In the genomic region with DNA sequence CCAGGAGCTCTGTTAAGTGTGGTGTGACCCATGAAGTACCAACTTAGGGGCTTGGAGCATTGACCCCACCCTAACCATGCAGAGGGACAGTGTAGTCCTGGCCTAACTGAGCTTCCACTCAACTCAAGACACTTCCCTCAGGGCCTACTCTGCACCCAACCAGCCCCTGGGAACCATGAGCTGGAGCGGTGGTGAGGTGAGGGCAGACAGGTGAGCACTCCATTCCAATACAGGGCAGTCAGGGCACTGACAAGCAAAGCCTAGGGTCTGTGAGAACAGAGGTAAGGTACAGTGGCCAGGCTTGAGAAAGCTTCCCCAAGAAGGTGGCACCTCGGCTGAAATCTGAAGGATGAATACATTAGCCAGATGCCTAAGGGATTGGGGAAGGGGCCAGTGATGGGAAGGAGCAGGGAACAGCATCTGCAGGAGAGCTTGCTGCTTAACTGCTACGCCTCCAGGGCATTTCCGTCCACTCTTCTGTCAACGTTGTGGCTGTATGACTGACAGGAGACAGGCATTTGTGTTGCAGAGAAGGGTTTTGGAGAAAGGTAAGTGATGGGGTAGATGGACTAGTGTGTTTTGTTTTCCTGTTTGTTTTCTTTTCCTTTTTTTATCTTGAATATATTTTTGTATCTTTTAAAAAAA, we compare ENCODE assay signal across 13 cellular contexts.
A peak's percentile ranks its signal among the peaks of the same experiment; 100 is the strongest.
DNase-seq lines count a peak whose midpoint lies in the region; ATAC-seq and TF ChIP-seq lines count a peak whose summit lies in the region.
"Had no signal": no experiment of that assay in that cellular context is flagged by ENCODE, and none has a peak within 500 bp of the region (broad histone marks: within the 10 kb centered on the region; RNA-seq: fewer than 3 reads in every experiment).

No MANE protein-coding gene starts in this region.

- H3K4me1 Mint-ChIP-seq in stimulated activated naive CD8-positive, alpha-beta T cell treated with anti-CD3 and anti-CD28 coated beads, Interleukin-15, amount 100 ng/mL, for 72 hours, result no peaks in the 10 kb centered on the region
- H3K4me1 Mint-ChIP-seq in osteocyte (ENCODE audit: unreplicated experiment), result peaks cover 58% of the 10 kb centered on the region
- H3K4me1 Mint-ChIP-seq: CD4-positive, CD25-positive, alpha-beta regulatory T cell had no signal

- H3K4me3 ChIP-seq in esophagus muscularis mucosa, result no peak overlapping the region
- H3K4me3 ChIP-seq: BLaER1 treated with 17β-estradiol and CSF1 and Interleukin-3, amounts not matched to agents 10 nM and 100 nM; GM12878; GM23248 had no signal

- H3K36me3 Mint-ChIP-seq in osteocyte (ENCODE audit: unreplicated experiment), result peaks cover 4% of the 10 kb centered on the region
- H3K36me3 Mint-ChIP-seq: CD4-positive, CD25-positive, alpha-beta regulatory T cell had no signal

- intact Hi-C loops in esophagus muscularis mucosa (cut with DNase I), result no loop called here

- ATAC-seq in stimulated activated naive CD8-positive, alpha-beta T cell treated with anti-CD3 and anti-CD28 coated beads, Interleukin-15, amount 100 ng/mL, for 72 hours, result peak; percentile 39
- no peak for ATAC-seq in stimulated activated naive CD8-positive, alpha-beta T cell treated with anti-CD3 and anti-CD28 coated beads, Interleukin-15, Interleukin-2, amounts not matched to agents 100 U/mL and 50 U/mL, for 24 hours
- ATAC-seq in HG03097 (IDR thresholded peaks at IDR 0.05; ENCODE audit: low FRiP score, unreplicated experiment), result no peak
- ATAC-seq in GM21367 (IDR thresholded peaks at IDR 0.05; ENCODE audit: unreplicated experiment), result no peak
- ATAC-seq: GM12878 had no signal

- TF ChIP-seq EP300 in esophagus muscularis mucosa (IDR thresholded peaks at IDR 0.05), result no peak

- no peaks in the 10 kb centered on the region for H3K36me3 ChIP-seq in esophagus muscularis mucosa
- H3K36me3 ChIP-seq: BLaER1 treated with 17β-estradiol and CSF1 and Interleukin-3, amounts not matched to agents 10 nM and 100 nM had no signal

- no peaks in the 10 kb centered on the region for H3K9me3 Mint-ChIP-seq in stimulated activated naive CD8-positive, alpha-beta T cell treated with anti-CD3 and anti-CD28 coated beads, Interleukin-15, amount 100 ng/mL, for 72 hours
- H3K9me3 Mint-ChIP-seq in osteocyte (ENCODE audit: unreplicated experiment), result no peaks in the 10 kb centered on the region

- TF ChIP-seq CTCF in esophagus muscularis mucosa (IDR thresholded peaks at IDR 0.05), result no peak
- TF ChIP-seq CTCF in osteocyte (IDR thresholded peaks at IDR 0.05), result no peak

- no peak for TF ChIP-seq POLR2A in esophagus muscularis mucosa (IDR thresholded peaks at IDR 0.05; ENCODE audit: low read depth)

- H3K27ac ChIP-seq in esophagus muscularis mucosa (replicated peaks in 1 of 4), result no peak overlapping the region
- H3K27ac ChIP-seq: BLaER1 treated with 17β-estradiol and CSF1 and Interleukin-3, amounts not matched to agents 10 nM and 100 nM; GM23248 had no signal

- no peak overlapping the region for H3K4me3 Mint-ChIP-seq in stimulated activated naive CD8-positive, alpha-beta T cell treated with anti-CD3 and anti-CD28 coated beads, Interleukin-15, amount 100 ng/mL, for 72 hours
- no peak overlapping the region for H3K4me3 Mint-ChIP-seq in osteocyte (ENCODE audit: unreplicated experiment)
- H3K4me3 Mint-ChIP-seq: CD4-positive, CD25-positive, alpha-beta regulatory T cell had no signal

- H3K27me3 ChIP-seq in esophagus muscularis mucosa, result no peaks in the 10 kb centered on the region
- H3K27me3 ChIP-seq: BLaER1 treated with 17β-estradiol and CSF1 and Interleukin-3, amounts not matched to agents 10 nM and 100 nM had no signal

- peaks cover 0 to 4% (median 0%) of the 10 kb centered on the region in 4 donors for H3K4me1 ChIP-seq in esophagus muscularis mucosa
- H3K4me1 ChIP-seq: BLaER1 treated with 17β-estradiol and CSF1 and Interleukin-3, amounts not matched to agents 10 nM and 100 nM had no signal

- no peak for DNase-seq in stimulated activated naive CD8-positive, alpha-beta T cell treated with anti-CD3 and anti-CD28 coated beads, Interleukin-15, amount 100 ng/mL, for 72 hours
- no peak for DNase-seq in stimulated activated naive CD8-positive, alpha-beta T cell treated with anti-CD3 and anti-CD28 coated beads, Interleukin-15, Interleukin-2, amounts not matched to agents 100 U/mL and 50 U/mL, for 24 hours
- DNase-seq in esophagus muscularis mucosa (ENCODE audit: extremely low spot score) (peak; percentile 64), osteocyte (ENCODE audit: extremely low spot score, unreplicated experiment) (peak; percentile 63), epidermal melanocyte (ENCODE audit: insufficient read length, low spot score) (no peak)
- DNase-seq: ACHN; CD4-positive, CD25-positive, alpha-beta regulatory T cell; GM23248; H7 had no signal

- 79% methylated on average over 5 of the region's 5 CpGs for WGBS in esophagus muscularis mucosa

- no peaks in the 10 kb centered on the region for H3K9me3 ChIP-seq in esophagus muscularis mucosa
- H3K9me3 ChIP-seq: BLaER1 treated with 17β-estradiol and CSF1 and Interleukin-3, amounts not matched to agents 10 nM and 100 nM had no signal

- H3K27me3 Mint-ChIP-seq in stimulated activated naive CD8-positive, alpha-beta T cell treated with anti-CD3 and anti-CD28 coated beads, Interleukin-15, amount 100 ng/mL, for 72 hours, result peaks cover 12% of the 10 kb centered on the region
- H3K27me3 Mint-ChIP-seq in osteocyte (ENCODE audit: unreplicated experiment), result no peaks in the 10 kb centered on the region
- H3K27me3 Mint-ChIP-seq: CD4-positive, CD25-positive, alpha-beta regulatory T cell had no signal

- H3K27ac Mint-ChIP-seq in stimulated activated naive CD8-positive, alpha-beta T cell treated with anti-CD3 and anti-CD28 coated beads, Interleukin-15, amount 100 ng/mL, for 72 hours, result no peak overlapping the region
- no peak overlapping the region for H3K27ac Mint-ChIP-seq in osteocyte (ENCODE audit: unreplicated experiment)
- H3K27ac Mint-ChIP-seq: CD4-positive, CD25-positive, alpha-beta regulatory T cell had no signal

Comparison
In these comparisons a context has a peak if more than half of its experiments do, and no peak if none do; other contexts are left out.
1. DNase-seq: peak in esophagus muscularis mucosa (single experiment) and osteocyte (single experiment); none in stimulated activated naive CD8-positive, alpha-beta T cell treated with anti-CD3 and anti-CD28 coated beads, Interleukin-15, amount 100 ng/mL, for 72 hours (0 of 2), stimulated activated naive CD8-positive, alpha-beta T cell treated with anti-CD3 and anti-CD28 coated beads, Interleukin-15, Interleukin-2, amounts not matched to agents 100 U/mL and 50 U/mL, for 24 hours (single experiment) and epidermal melanocyte (single experiment).